In genomic region chr13:22800726-22801401, GRCh38 we compare ENCODE assay signal across 15 cellular contexts.
DNase-seq lines count a peak whose midpoint lies in the region; ATAC-seq, FAIRE-seq and TF ChIP-seq lines count a peak whose summit lies in the region.
"Had no signal": no experiment of that assay in that cellular context is flagged by ENCODE, and none has a peak within 500 bp of the region (broad histone marks: within the 10 kb centered on the region; RNA-seq: fewer than 3 reads in every experiment).

No MANE protein-coding gene starts in this region.

- peaks cover 0 to 4% of the 10 kb centered on the region in 2 donors for H3K4me1 ChIP-seq in left lung
- no peaks in the 10 kb centered on the region for H3K4me1 ChIP-seq in tibial artery
- no peaks in the 10 kb centered on the region for H3K4me1 ChIP-seq in smooth muscle cell (ENCODE audit: low read depth)
- H3K4me1 ChIP-seq: breast epithelium had no signal

- H3K36me3 ChIP-seq in left lung (no peaks in the 10 kb centered on the region), tibial artery (no peaks in the 10 kb centered on the region), smooth muscle cell (ENCODE audit: low read depth) (no peaks in the 10 kb centered on the region)
- H3K36me3 ChIP-seq: breast epithelium had no signal

- H3K79me2 ChIP-seq in smooth muscle cell (ENCODE audit: low read depth): no peaks in the 10 kb centered on the region

- no peak overlapping the region for H3K27ac ChIP-seq in left lung
- H3K27ac ChIP-seq in tibial artery: no peak overlapping the region
- H3K27ac ChIP-seq in smooth muscle cell (ENCODE audit: low read depth): no peak overlapping the region
- H3K27ac ChIP-seq: 22Rv1, breast epithelium, epithelial cell of prostate, RWPE1 had no signal

- no peaks in the 10 kb centered on the region for H3K27me3 ChIP-seq in left lung
- H3K27me3 ChIP-seq in tibial artery: no peaks in the 10 kb centered on the region
- no peaks in the 10 kb centered on the region for H3K27me3 ChIP-seq in smooth muscle cell (ENCODE audit: low read depth)

- no peak overlapping the region for H3K4me3 Mint-ChIP-seq in activated naive CD4-positive, alpha-beta T cell treated with anti-CD3 and anti-CD28 coated beads for 36 hours
- H3K4me3 Mint-ChIP-seq: stimulated activated naive CD8-positive, alpha-beta T cell treated with anti-CD3 and anti-CD28 coated beads, Interleukin-15, Interleukin-2, amounts not matched to agents 100 ng/mL and 50 ng/mL, for 24 hours had no signal

- no peaks in the 10 kb centered on the region for H3K36me3 Mint-ChIP-seq in activated naive CD4-positive, alpha-beta T cell treated with anti-CD3 and anti-CD28 coated beads for 36 hours (ENCODE audit: low read depth)

- H3K4me2 ChIP-seq in smooth muscle cell: no peak overlapping the region

- H3K4me1 Mint-ChIP-seq in activated naive CD4-positive, alpha-beta T cell treated with anti-CD3 and anti-CD28 coated beads for 36 hours (ENCODE audit: low read depth): no peaks in the 10 kb centered on the region

- H2AFZ ChIP-seq in smooth muscle cell (ENCODE audit: low read depth): no peak overlapping the region

- peak; percentile 69 for ATAC-seq in left lung

- intact Hi-C loops in left lung (cut with DNase I) (no loop called here), tibial artery (cut with DNase I; ENCODE audit: low total_unique reads) (no loop called here)
- intact Hi-C loops in activated naive CD4-positive, alpha-beta T cell treated with anti-CD3 and anti-CD28 coated beads for 36 hours (cut with micrococcal nuclease): no loop called here

- CTCF ChIA-PET in activated naive CD4-positive, alpha-beta T cell treated with anti-CD3 and anti-CD28 coated beads for 36 hours (lab: Charles Lee): interaction anchor here (0.7 to 1.3 kb wide), 3 partner anchors 219 to 313 kb away, joined by 3 read pairs; no protein-coding TSS in a partner anchor

- H4K20me1 ChIP-seq in smooth muscle cell (ENCODE audit: low read depth): no peaks in the 10 kb centered on the region

- H3K9ac ChIP-seq in smooth muscle cell (ENCODE audit: low read depth): no peak overlapping the region

- no peak for TF ChIP-seq CTCF in left lung (IDR thresholded peaks at IDR 0.05)
- TF ChIP-seq CTCF in tibial artery (IDR thresholded peaks at IDR 0.05): no peak
- no peak for TF ChIP-seq CTCF in smooth muscle cell (IDR thresholded peaks at IDR 0.05; ENCODE audit: borderline replicate concordance, insufficient read depth, poor library complexity, severe bottlenecking)

- peaks cover 3% of the 10 kb centered on the region for H3K9me3 Mint-ChIP-seq in activated naive CD4-positive, alpha-beta T cell treated with anti-CD3 and anti-CD28 coated beads for 36 hours
- H3K9me3 Mint-ChIP-seq: stimulated activated naive CD8-positive, alpha-beta T cell treated with anti-CD3 and anti-CD28 coated beads, Interleukin-15, Interleukin-2, amounts not matched to agents 100 ng/mL and 50 ng/mL, for 24 hours had no signal

- H3K9me3 ChIP-seq in left lung (no peaks in the 10 kb centered on the region), tibial artery (no peaks in the 10 kb centered on the region), smooth muscle cell (replicated peaks; ENCODE audit: low read depth) (no peaks in the 10 kb centered on the region)
- H3K9me3 ChIP-seq: breast epithelium had no signal

- DNase-seq in DMS53 (lab: John Stamatoyannopoulos, UW) (peak; percentile 29), DMS53 treated with DMSO at 0.1 percent for 48 hours (lab: John Stamatoyannopoulos, UW; ENCODE audit: unreplicated experiment) (no peak), cerebellar cortex (ENCODE audit: low spot score) (peak; percentile 1), left lung (peak in 1 of 2 donors; percentile 55), tibial artery (peak; percentile 68 to 75), smooth muscle cell (lab: John Stamatoyannopoulos, UW; ENCODE audit: unreplicated experiment) (no peak), RCC 7860 (ENCODE audit: low spot score) (no peak)
- DNase-seq in activated naive CD4-positive, alpha-beta T cell treated with anti-CD3 and anti-CD28 coated beads for 36 hours: no peak
- DNase-seq: activated CD4-positive, CD25-positive, alpha-beta regulatory T cell had no signal

- WGBS in smooth muscle cell (ENCODE audit: low lambda C conversion rate): 87% methylated on average over 5 of the region's 5 CpGs

- no peaks in the 10 kb centered on the region for H3F3A ChIP-seq in smooth muscle cell (ENCODE audit: low read depth)

- FAIRE-seq in RCC 7860 (lab: Jason Lieb, UNC): no peak
- FAIRE-seq: islet of Langerhans had no signal

- H3K4me3 ChIP-seq in left lung (no peak overlapping the region), tibial artery (no peak overlapping the region), smooth muscle cell (no peak overlapping the region)
- H3K4me3 ChIP-seq: breast epithelium had no signal

- H3K27me3 Mint-ChIP-seq in activated naive CD4-positive, alpha-beta T cell treated with anti-CD3 and anti-CD28 coated beads for 36 hours (ENCODE audit: low read depth): peaks cover 20% of the 10 kb centered on the region

- no peak overlapping the region for H3K27ac Mint-ChIP-seq in activated naive CD4-positive, alpha-beta T cell treated with anti-CD3 and anti-CD28 coated beads for 36 hours
- H3K27ac Mint-ChIP-seq: stimulated activated naive CD8-positive, alpha-beta T cell treated with anti-CD3 and anti-CD28 coated beads, Interleukin-15, Interleukin-2, amounts not matched to agents 100 ng/mL and 50 ng/mL, for 24 hours had no signal

Comparison
In these comparisons a context has a peak if more than half of its experiments do, and no peak if none do; other contexts are left out.
1. DNase-seq: peak in DMS53 (single experiment), cerebellar cortex (single experiment) and tibial artery (2 of 2); none in DMS53 treated with DMSO at 0.1 percent for 48 hours (single experiment), smooth muscle cell (single experiment), RCC 7860 (single experiment) and activated naive CD4-positive, alpha-beta T cell treated with anti-CD3 and anti-CD28 coated beads for 36 hours (single experiment).